ENCODE assay signal across 8 cellular contexts in the genomic region with DNA sequence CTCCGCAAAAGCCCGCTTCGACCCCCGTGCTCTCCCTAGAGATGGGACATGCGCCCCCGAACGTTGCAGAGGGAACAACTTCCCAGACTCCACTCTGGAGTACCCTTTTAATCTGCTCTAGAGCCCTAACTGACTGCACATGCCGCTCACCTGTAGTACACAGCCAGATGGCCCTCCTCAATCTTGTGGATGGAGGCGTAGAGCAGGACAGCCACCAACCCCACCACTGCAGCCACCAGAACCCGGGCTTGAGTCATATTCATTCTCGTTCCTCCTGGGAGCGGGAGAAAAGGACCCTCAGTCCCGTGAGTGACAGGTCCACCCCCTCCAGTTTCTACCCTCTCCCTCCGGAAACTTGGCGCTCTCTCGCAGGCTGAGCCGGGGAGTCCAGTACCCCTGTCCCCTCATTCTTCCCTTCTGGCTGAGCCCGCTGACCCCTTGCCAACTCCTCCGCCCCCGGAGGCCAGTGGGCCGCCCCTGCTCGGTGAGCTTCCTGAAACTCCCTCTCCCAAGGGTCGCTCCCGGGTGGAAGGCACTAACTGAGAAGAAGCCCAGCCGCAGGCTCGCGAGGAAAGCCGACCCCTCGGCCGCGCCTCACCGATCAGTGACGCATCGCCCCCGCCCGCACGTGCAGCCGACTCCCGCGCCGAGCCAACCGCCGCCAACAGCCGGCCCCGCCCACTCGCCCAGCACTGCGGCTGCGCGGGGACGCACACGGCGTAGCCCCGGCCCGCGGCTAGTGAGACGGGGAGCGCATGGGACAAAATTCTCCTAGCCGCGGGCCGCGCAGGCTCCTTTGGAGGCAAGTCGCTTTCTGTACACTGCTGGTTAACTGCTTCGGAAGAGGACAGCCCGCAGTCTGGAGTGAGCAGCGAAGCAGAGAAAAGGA. TPM values are rescaled to one million over a fixed set of nuclear protein-coding genes. Genes with fewer than 3 reads are reported as not detected.
A peak's percentile ranks its signal among the peaks of the same experiment; 100 is the strongest.
DNase-seq lines count a peak whose midpoint lies in the region; ATAC-seq and TF ChIP-seq lines count a peak whose summit lies in the region.

A gene (minus strand): TSS at position 666 of the 889 bp plus-strand sequence. CDS start 403 bp downstream, at position 263.

- peaks cover 96% of the 10 kb centered on the region for H3K79me2 ChIP-seq in DOHH2 (ENCODE audit: control insufficient read depth, low read length)
- H3K79me2 ChIP-seq in GM23338 (replicated peaks; ENCODE audit: insufficient read depth) = peaks cover 36% of the 10 kb centered on the region

- peak within 1 kb of the TSS; percentile 83 for H3K4me2 ChIP-seq in DOHH2 (ENCODE audit: low read length)
- H3K4me2 ChIP-seq in GM23338 = peak within 1 kb of the TSS; percentile 95

- H3K9me3 ChIP-seq in DOHH2 (ENCODE audit: control insufficient read depth, insufficient read depth, low read length) (no peaks in the 10 kb centered on the region), RWPE2 (ENCODE audit: severe bottlenecking) (no peaks in the 10 kb centered on the region)

- peak within 1 kb of the TSS; percentile 77 for H3K27ac ChIP-seq in DOHH2 (ENCODE audit: low read depth, low read length)
- H3K27ac ChIP-seq in GM23338 (ENCODE audit: low read depth) = peak within 1 kb of the TSS; percentile 86
- peak within 1 kb of the TSS; percentile 62 for H3K27ac ChIP-seq in RWPE2 (ENCODE audit: poor library complexity, severe bottlenecking)

- intact Hi-C loops in activated T-helper 2 cell treated with anti-CD3 and anti-CD28 coated beads, Interferon-gamma antibody, Interleukin-2, Interleukin-4, amounts not matched to agents 10 μg/mL and 5 μg/mL and 100 μg/mL, durations not matched to agents 14 hours and 24 hours and 36 hours (cut with micrococcal nuclease) = loop anchor here (1.0 to 5.0 kb wide), 6 partner anchors 17 to 350 kb away; a partner anchor contains a TSS

- 0 out of 2 replicates have a peak, but pooled peaks cover 3% of the 10 kb centered on the region for H4K20me1 ChIP-seq in DOHH2 (ENCODE audit: control insufficient read depth, insufficient read depth, low read depth, low read length)
- no peaks in the 10 kb centered on the region for H4K20me1 ChIP-seq in GM23338 (replicated peaks; ENCODE audit: insufficient read depth)

- H3K9me3 Mint-ChIP-seq in GM23338 = peaks cover 9% of the 10 kb centered on the region; the same call in 2 of the 3 replicates
- H3K9me3 Mint-ChIP-seq in activated T-helper 2 cell treated with anti-CD3 and anti-CD28 coated beads, Interferon-gamma antibody, Interleukin-2, Interleukin-4, amounts not matched to agents 10 μg/mL and 5 μg/mL and 100 μg/mL, durations not matched to agents 14 hours and 24 hours and 36 hours = no peaks in the 10 kb centered on the region
- no peaks in the 10 kb centered on the region for H3K9me3 Mint-ChIP-seq in natural killer cell treated with Interleukin-12 subunit alpha and Interleukin-12 subunit beta and Interleukin-15 and Interleukin-18, amount 100 ng/mL, for 72 hours

- no peak for TF ChIP-seq CTCF in DOHH2 (IDR thresholded peaks at IDR 0.05; ENCODE audit: low read depth, low read length, poor library complexity, severe bottlenecking)
- no peak; a peak in 1 of 4 replicates for TF ChIP-seq CTCF in GM23338 (conservative IDR thresholded peaks at IDR 0.05; ENCODE audit: low read depth in 2 of 2)
- TF ChIP-seq CTCF in LNCaP clone FGC (IDR thresholded peaks at IDR 0.05; ENCODE audit: control insufficient read depth, extremely low read depth, insufficient read depth) = no peak
- TF ChIP-seq CTCF in RWPE2 (IDR thresholded peaks at IDR 0.05; ENCODE audit: poor library complexity, severe bottlenecking) = no peak

- H3K4me3 ChIP-seq in DOHH2 (ENCODE audit: low read length) (peak within 1 kb of the TSS; percentile 80), GM23338 (peak within 1 kb of the TSS; percentile 75), LNCaP clone FGC (ENCODE audit: low read depth, low read length) (peak within 1 kb of the TSS; percentile 89), RWPE2 (ENCODE audit: severe bottlenecking) (peak within 1 kb of the TSS; percentile 78)

- 0 out of 2 replicates have a peak, but pooled peaks cover 3% of the 10 kb centered on the region for H3F3A ChIP-seq in DOHH2 (ENCODE audit: control insufficient read depth, insufficient read depth)
- H3F3A ChIP-seq in GM23338 (replicated peaks; ENCODE audit: low read depth) = no peaks in the 10 kb centered on the region; the same call in 1 of the 2 replicates

- H3K27ac Mint-ChIP-seq in GM23338 = peak within 1 kb of the TSS; percentile 93
- peak within 1 kb of the TSS; percentile 94 for H3K27ac Mint-ChIP-seq in activated T-helper 2 cell treated with anti-CD3 and anti-CD28 coated beads, Interferon-gamma antibody, Interleukin-2, Interleukin-4, amounts not matched to agents 10 μg/mL and 5 μg/mL and 100 μg/mL, durations not matched to agents 14 hours and 24 hours and 36 hours
- H3K27ac Mint-ChIP-seq in natural killer cell treated with Interleukin-12 subunit alpha and Interleukin-12 subunit beta and Interleukin-15 and Interleukin-18, amount 100 ng/mL, for 72 hours = peak within 1 kb of the TSS; percentile 98 to 99

- peaks cover 91% of the 10 kb centered on the region for H3K36me3 ChIP-seq in DOHH2 (ENCODE audit: control insufficient read depth, low read length)
- peaks cover 9% of the 10 kb centered on the region; the same call in 1 of the 2 replicates for H3K36me3 ChIP-seq in GM23338 (ENCODE audit: insufficient read depth)
- H3K36me3 ChIP-seq in RWPE2 (ENCODE audit: low read depth) = peaks cover 60% of the 10 kb centered on the region

- ATAC-seq in GM23338 = peak; percentile 94
- ATAC-seq in RWPE2 (ENCODE audit: low read depth) = peak; percentile 84
- ATAC-seq in natural killer cell treated with Interleukin-12 subunit alpha and Interleukin-12 subunit beta and Interleukin-15 and Interleukin-18, amount 100 ng/mL, for 72 hours = peak; percentile 96 to 98

- H3K4me1 Mint-ChIP-seq in GM23338 = peaks cover 12% of the 10 kb centered on the region; the same call in 2 of the 3 replicates
- peaks cover 55% of the 10 kb centered on the region for H3K4me1 Mint-ChIP-seq in activated T-helper 2 cell treated with anti-CD3 and anti-CD28 coated beads, Interferon-gamma antibody, Interleukin-2, Interleukin-4, amounts not matched to agents 10 μg/mL and 5 μg/mL and 100 μg/mL, durations not matched to agents 14 hours and 24 hours and 36 hours (ENCODE audit: low read depth)
- H3K4me1 Mint-ChIP-seq in natural killer cell treated with Interleukin-12 subunit alpha and Interleukin-12 subunit beta and Interleukin-15 and Interleukin-18, amount 100 ng/mL, for 72 hours (ENCODE audit: low read depth in 2 of 2) = peaks cover 46 to 51% of the 10 kb centered on the region in 2 donors

- DNase-seq in GM23338 (ENCODE audit: low spot score) (peak; percentile 98), LNCaP clone FGC (ENCODE audit: low read depth) (peak; percentile 34), RWPE2 (ENCODE audit: low spot score) (peak; percentile 91), fibroblast of peridontal ligament (ENCODE audit: extremely low read depth) (peak; percentile 85)
- DNase-seq in activated T-helper 2 cell treated with anti-CD3 and anti-CD28 coated beads, Interferon-gamma antibody, Interleukin-2, Interleukin-4, amounts not matched to agents 10 μg/mL and 5 μg/mL and 100 μg/mL, durations not matched to agents 14 hours and 24 hours and 36 hours (ENCODE audit: low spot score) = peak; percentile 90
- DNase-seq in natural killer cell treated with Interleukin-12 subunit alpha and Interleukin-12 subunit beta and Interleukin-15 and Interleukin-18, amount 100 ng/mL, for 72 hours (ENCODE audit: low spot score) = peak; percentile 94
- DNase-seq in stimulated activated naive CD4-positive, alpha-beta T cell treated with Interleukin-2 at 50 U/mL for 16 hours (lab: John Stamatoyannopoulos, UW) = peak; percentile 93

- H3K36me3 Mint-ChIP-seq in GM23338 (ENCODE audit: low read depth) = peaks cover 37% of the 10 kb centered on the region
- peaks cover 61% of the 10 kb centered on the region for H3K36me3 Mint-ChIP-seq in activated T-helper 2 cell treated with anti-CD3 and anti-CD28 coated beads, Interferon-gamma antibody, Interleukin-2, Interleukin-4, amounts not matched to agents 10 μg/mL and 5 μg/mL and 100 μg/mL, durations not matched to agents 14 hours and 24 hours and 36 hours (ENCODE audit: low read depth)
- H3K36me3 Mint-ChIP-seq in natural killer cell treated with Interleukin-12 subunit alpha and Interleukin-12 subunit beta and Interleukin-15 and Interleukin-18, amount 100 ng/mL, for 72 hours = peaks cover 24% of the 10 kb centered on the region

- H3K4me3 Mint-ChIP-seq in GM23338 = peak within 1 kb of the TSS; percentile 99
- H3K4me3 Mint-ChIP-seq in activated T-helper 2 cell treated with anti-CD3 and anti-CD28 coated beads, Interferon-gamma antibody, Interleukin-2, Interleukin-4, amounts not matched to agents 10 μg/mL and 5 μg/mL and 100 μg/mL, durations not matched to agents 14 hours and 24 hours and 36 hours (ENCODE audit: low read depth) = peak within 1 kb of the TSS; percentile 99
- H3K4me3 Mint-ChIP-seq in natural killer cell treated with Interleukin-12 subunit alpha and Interleukin-12 subunit beta and Interleukin-15 and Interleukin-18, amount 100 ng/mL, for 72 hours = peak within 1 kb of the TSS; percentile 99

- peaks cover 8% of the 10 kb centered on the region for H3K27me3 Mint-ChIP-seq in GM23338 (ENCODE audit: insufficient read depth, low read depth, poor library complexity)
- H3K27me3 Mint-ChIP-seq in activated T-helper 2 cell treated with anti-CD3 and anti-CD28 coated beads, Interferon-gamma antibody, Interleukin-2, Interleukin-4, amounts not matched to agents 10 μg/mL and 5 μg/mL and 100 μg/mL, durations not matched to agents 14 hours and 24 hours and 36 hours (ENCODE audit: low read depth) = no peaks in the 10 kb centered on the region
- H3K27me3 Mint-ChIP-seq in natural killer cell treated with Interleukin-12 subunit alpha and Interleukin-12 subunit beta and Interleukin-15 and Interleukin-18, amount 100 ng/mL, for 72 hours = no peaks in the 10 kb centered on the region

- peak within 1 kb of the TSS; percentile 92 for H2AFZ ChIP-seq in GM23338

- H3K9me2 ChIP-seq in DOHH2 (replicated peaks; ENCODE audit: control insufficient read depth, low read length) (no peaks in the 10 kb centered on the region), GM23338 (ENCODE audit: insufficient read depth) (no peaks in the 10 kb centered on the region)

- H3K27me3 ChIP-seq in DOHH2 (ENCODE audit: control insufficient read depth, low read length) = no peaks in the 10 kb centered on the region
- no peaks in the 10 kb centered on the region for H3K27me3 ChIP-seq in GM23338 (ENCODE audit: insufficient read depth)
- no peaks in the 10 kb centered on the region for H3K27me3 ChIP-seq in RWPE2 (ENCODE audit: insufficient read depth, poor library complexity, severe bottlenecking)

- peaks cover 42% of the 10 kb centered on the region for H3K4me1 ChIP-seq in DOHH2 (ENCODE audit: control insufficient read depth, low read length)
- 0 out of 2 replicates have a peak, but pooled peaks cover 6% of the 10 kb centered on the region for H3K4me1 ChIP-seq in GM23338 (ENCODE audit: insufficient read depth)
- H3K4me1 ChIP-seq in RWPE2 (ENCODE audit: insufficient read depth, poor library complexity, severe bottlenecking) = peaks cover 20% of the 10 kb centered on the region

RNA-seq across cellular contexts. Expression of the gene that starts here (rescaled TPM):
- 16.9 and 20.4 TPM in 2 replicates for total RNA-seq in GM23338 (2014; rRNA removed; shearing (Covaris generic))
- 5.8 and 7.2 TPM in 2 replicates for polyA plus RNA-seq in GM23338 (2016; fragmentation: Nextera tagmentation; extraction: Ambion mirVana)
- total RNA-seq in activated T-helper 2 cell treated with anti-CD3 and anti-CD28 coated beads, Interferon-gamma antibody, Interleukin-2, Interleukin-4, amounts not matched to agents 10 μg/mL and 5 μg/mL and 100 μg/mL, durations not matched to agents 14 hours and 24 hours and 36 hours = 18.2 and 19.4 TPM in 2 replicates
- total RNA-seq in natural killer cell treated with Interleukin-12 subunit alpha and Interleukin-12 subunit beta and Interleukin-15 and Interleukin-18, amount 100 ng/mL, for 72 hours = 10 to 100 TPM; 21.2 to 22.8 TPM

Comparison
In these comparisons a context has a peak if more than half of its experiments do, and no peak if none do; other contexts are left out.
1. Peak in every context shown above with its lines: DNase-seq, ATAC-seq, H3K4me3 ChIP-seq and H3K27ac ChIP-seq.
2. DNase-seq: peak in every context shown above with its lines; median percentile 98 in GM23338; 94 in natural killer cell treated with Interleukin-12 subunit alpha and Interleukin-12 subunit beta and Interleukin-15 and Interleukin-18, amount 100 ng/mL, for 72 hours; 93 in stimulated activated naive CD4-positive, alpha-beta T cell treated with Interleukin-2 at 50 U/mL for 16 hours; 91 in RWPE2; 90 in activated T-helper 2 cell treated with anti-CD3 and anti-CD28 coated beads, Interferon-gamma antibody, Interleukin-2, Interleukin-4, amounts not matched to agents 10 μg/mL and 5 μg/mL and 100 μg/mL, durations not matched to agents 14 hours and 24 hours and 36 hours; 85 in fibroblast of peridontal ligament; 34 in LNCaP clone FGC.